In genomic region chr10:43820663-43821062, GRCh38 we compare ENCODE assay signal across 24 cellular contexts.
"Had no signal": no experiment of that assay in that cellular context is flagged by ENCODE, and none has a peak within 500 bp of the region (broad histone marks: within the 10 kb centered on the region; RNA-seq: fewer than 3 reads in every experiment).

No MANE protein-coding gene starts in this region.

- H3K4me3 ChIP-seq: body of pancreas, coronary artery, dorsolateral prefrontal cortex, left lung, pancreas, prostate gland, skin epidermis, upper lobe of right lung had no signal

- H3K36me3 ChIP-seq: left lung, neutrophil, pancreas, prostate gland, upper lobe of right lung had no signal

- H3K4me1 ChIP-seq: body of pancreas, foreskin keratinocyte, prostate gland had no signal

- H3K27ac ChIP-seq: body of pancreas, dorsolateral prefrontal cortex, foreskin keratinocyte, left lung, neutrophil, pancreas, prostate gland, upper lobe of right lung had no signal

- H3K27me3 ChIP-seq: body of pancreas, foreskin keratinocyte, left lung, pancreas, upper lobe of right lung had no signal

- H3K9me3 ChIP-seq: body of pancreas, left lung, neutrophil, pancreas, prostate gland, upper lobe of right lung had no signal

- DNase-seq: activated CD4-positive, alpha-beta memory T cell treated with anti-CD3 and anti-CD28 coated beads, Interleukin-2, amount 10 ng/mL, durations not matched to agents 7 days and 5 days; activated CD4-positive, alpha-beta T cell treated with anti-CD3 and anti-CD28 coated beads for 1 hour; activated CD4-positive, alpha-beta T cell treated with anti-CD3 and anti-CD28 coated beads, Interleukin-2, amount 10 ng/mL, durations not matched to agents 7 days and 5 days; activated naive CD4-positive, alpha-beta T cell; activated T-cell treated with anti-CD3 and anti-CD28 coated beads, Interleukin-2, amount 50 U/mL, for 4 hours; dorsolateral prefrontal cortex; effector memory CD4-positive, alpha-beta T cell; erythroblast; foreskin keratinocyte; naive B cell; nephron progenitor cell; retina; stimulated activated CD4-positive, alpha-beta T cell treated with anti-CD3 and anti-CD28 coated beads, Interleukin-12 subunit alpha, Interleukin-12 subunit beta, amount 100 ng/mL, for 4 hours; stimulated activated CD4-positive, alpha-beta T cell treated with anti-CD3 and anti-CD28 coated beads, Interleukin-4, amount 100 ng/mL, for 24 hours; SW 1271; T-helper 9 cell; upper lobe of right lung had no signal
